14 cellular contexts compared by ENCODE assay signal in the genomic region with DNA sequence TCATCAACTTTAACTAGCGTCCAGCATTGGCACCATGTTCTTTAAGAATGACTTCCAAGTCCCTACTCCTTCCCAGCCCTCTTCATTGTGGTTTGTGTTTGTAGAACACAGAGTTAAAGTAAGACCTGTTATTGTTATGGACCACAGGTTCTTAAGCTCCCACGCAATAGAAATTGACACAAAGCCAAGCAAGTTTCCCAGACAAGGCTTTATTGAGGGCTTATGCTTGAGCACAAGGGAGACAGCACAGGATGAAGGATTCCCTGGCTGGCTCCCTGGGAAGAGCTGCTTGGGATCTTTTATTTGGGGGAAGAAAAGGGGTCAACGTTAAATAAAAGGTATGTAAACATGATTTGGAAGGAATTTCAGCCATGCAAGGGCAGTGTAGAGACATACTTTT. TPM values are rescaled to one million over a fixed set of nuclear protein-coding genes. Genes with fewer than 3 reads are reported as not detected.
DNase-seq lines count a peak whose midpoint lies in the region; ATAC-seq and TF ChIP-seq lines count a peak whose summit lies in the region.
"Had no signal": no experiment of that assay in that cellular context is flagged by ENCODE, and none has a peak within 500 bp of the region (broad histone marks: within the 10 kb centered on the region; RNA-seq: fewer than 3 reads in every experiment).

No MANE protein-coding gene starts in this region.

- H3K4me1 ChIP-seq in H9 (ENCODE audit: insufficient read depth, low read length) (peaks cover 13% of the 10 kb centered on the region; the same call in 1 of the 2 replicates), ovary (ENCODE audit: insufficient read depth) (no peaks in the 10 kb centered on the region)
- H3K4me1 ChIP-seq: A549, BE2C had no signal

- H4K91ac ChIP-seq in H9 (ENCODE audit: insufficient read length, low read depth, low read length): no peak overlapping the region

- H3K56ac ChIP-seq in H9 (ENCODE audit: insufficient read length, low read depth, low read length): no peak overlapping the region

- no peaks in the 10 kb centered on the region for H3K36me3 Mint-ChIP-seq in H9 (ENCODE audit: insufficient read depth in 1 of 3, low read depth in 3 of 3)
- H3K36me3 Mint-ChIP-seq in activated CD8-positive, alpha-beta T cell treated with anti-CD3 and anti-CD28 coated beads for 36 hours (ENCODE audit: low read depth): peaks cover 2% of the 10 kb centered on the region

- no peak for DNase-seq in H9
- DNase-seq in amniotic epithelial cell (ENCODE audit: low read depth): peak; percentile 7
- DNase-seq in kidney glomerular epithelial cell (lab: John Stamatoyannopoulos, UW): peak; percentile 4
- DNase-seq in activated CD8-positive, alpha-beta T cell treated with anti-CD3 and anti-CD28 coated beads for 36 hours: no peak
- no peak for DNase-seq in ovary
- DNase-seq: BE2C; CD4-positive, alpha-beta memory T cell; DMS79; GOT3; IMR-90 had no signal

- intact Hi-C loops in activated CD8-positive, alpha-beta T cell treated with anti-CD3 and anti-CD28 coated beads for 36 hours (cut with micrococcal nuclease): no loop called here
- intact Hi-C loops in ovary (cut with DNase I): no loop called here

- H3K14ac ChIP-seq in H9 (ENCODE audit: insufficient read depth, low read length): no peak overlapping the region

- H3K9me3 ChIP-seq in H9 (ENCODE audit: control insufficient read depth, low read depth, low read length) (no peaks in the 10 kb centered on the region), ovary (no peaks in the 10 kb centered on the region)
- H3K9me3 ChIP-seq: A549, BE2C had no signal

- no peaks in the 10 kb centered on the region for H3K79me1 ChIP-seq in H9 (ENCODE audit: insufficient read depth, low read depth, low read length, poor library complexity, severe bottlenecking)

- no peak for TF ChIP-seq CTCF in H9 (conservative IDR thresholded peaks at IDR 0.05)
- TF ChIP-seq CTCF in activated CD8-positive, alpha-beta T cell treated with anti-CD3 and anti-CD28 coated beads for 36 hours (IDR thresholded peaks at IDR 0.05): no peak
- no peak for TF ChIP-seq CTCF in ovary (IDR thresholded peaks at IDR 0.05)

- H3K4me2 ChIP-seq in H9 (ENCODE audit: insufficient read depth, insufficient read length, low read length): no peak overlapping the region
- H3K4me2 ChIP-seq: A549 had no signal

- H3K27me3 ChIP-seq in H9 (ENCODE audit: insufficient read depth, low read length) (no peaks in the 10 kb centered on the region), ovary (no peaks in the 10 kb centered on the region)
- H3K27me3 ChIP-seq: BE2C had no signal

- ATAC-seq in GM18519 (IDR thresholded peaks at IDR 0.05; ENCODE audit: low FRiP score, unreplicated experiment): no peak
- no peak for ATAC-seq in activated CD8-positive, alpha-beta T cell treated with anti-CD3 and anti-CD28 coated beads for 36 hours
- ATAC-seq: A549, GM12878 had no signal

- H3K79me2 ChIP-seq in H9 (ENCODE audit: insufficient read depth, low read length): no peaks in the 10 kb centered on the region

- POLR2A ChIA-PET in activated CD8-positive, alpha-beta T cell treated with anti-CD3 and anti-CD28 coated beads for 36 hours (lab: Charles Lee): interaction anchor here (0.9 to 2.1 kb wide), 3 partner anchors 14 to 19 kb away, joined by 3 to 4 read pairs (median 4); no protein-coding TSS in a partner anchor

- H3K36me3 ChIP-seq in ovary: no peaks in the 10 kb centered on the region
- H3K36me3 ChIP-seq: BE2C had no signal

- no peak overlapping the region for H3K18ac ChIP-seq in H9 (ENCODE audit: insufficient read length, low read depth, low read length)

- WGBS in H9 (ENCODE audit: extremely low coverage, insufficient read length, low lambda C conversion rate): no CpG with 5 or more reads among the region's 3 CpGs
- WGBS in ovary, 3 donors: 10 to 26% (median 11%) methylated on average over 3 of the region's 3 CpGs

- H2AFZ ChIP-seq in H9 (ENCODE audit: low read length): no peak overlapping the region

- H3K27ac ChIP-seq in H9 (ENCODE audit: insufficient read length, low read depth, low read length) (no peak overlapping the region), ovary (no peak overlapping the region)
- H3K27ac ChIP-seq: A549, C4-2B had no signal

- H3K23me2 ChIP-seq in H9 (ENCODE audit: insufficient read length, low read depth, low read length, poor library complexity, severe bottlenecking): no peaks in the 10 kb centered on the region

- no peak overlapping the region for H3K4ac ChIP-seq in H9 (ENCODE audit: low read depth, low read length)

- no peak overlapping the region for H3K4me3 Mint-ChIP-seq in H9
- H3K4me3 Mint-ChIP-seq in activated CD8-positive, alpha-beta T cell treated with anti-CD3 and anti-CD28 coated beads for 36 hours: no peak overlapping the region
- H3K4me3 Mint-ChIP-seq: CD4-positive, alpha-beta memory T cell had no signal

- no peak overlapping the region for H4K5ac ChIP-seq in H9 (ENCODE audit: insufficient read length, low read depth, low read length)

- no peaks in the 10 kb centered on the region; the same call in 1 of the 2 replicates for H3K27me3 Mint-ChIP-seq in H9 (ENCODE audit: low read depth)
- no peaks in the 10 kb centered on the region for H3K27me3 Mint-ChIP-seq in activated CD8-positive, alpha-beta T cell treated with anti-CD3 and anti-CD28 coated beads for 36 hours
- H3K27me3 Mint-ChIP-seq: CD4-positive, alpha-beta memory T cell had no signal

- no peak overlapping the region for H2BK20ac ChIP-seq in H9 (ENCODE audit: low read depth, low read length, poor library complexity, severe bottlenecking)

- no peak overlapping the region for H2BK5ac ChIP-seq in H9 (ENCODE audit: insufficient read length, low read length)

- no peak for TF ChIP-seq EP300 in ovary (IDR thresholded peaks at IDR 0.05)

- no peak overlapping the region for H3K23ac ChIP-seq in H9 (ENCODE audit: insufficient read length, low read depth, low read length)

- no peak overlapping the region for H3T11ph ChIP-seq in H9 (ENCODE audit: low read length)

- H2BK12ac ChIP-seq in H9 (ENCODE audit: insufficient read length, low read depth, low read length): no peak overlapping the region

- H4K20me1 ChIP-seq in H9 (ENCODE audit: control insufficient read depth, insufficient read depth, insufficient read length): no peaks in the 10 kb centered on the region

- peak overlapping the region in 2 of 3 experiments; percentile 22 to 45; a peak in 1 of 7 replicates for H3K27ac Mint-ChIP-seq in H9
- H3K27ac Mint-ChIP-seq in activated CD8-positive, alpha-beta T cell treated with anti-CD3 and anti-CD28 coated beads for 36 hours: no peak overlapping the region

- no peak overlapping the region for H2BK15ac ChIP-seq in H9 (ENCODE audit: low read depth, low read length)

- H2AK5ac ChIP-seq in H9 (ENCODE audit: insufficient read length, low read length): no peak overlapping the region

- no peaks in the 10 kb centered on the region for H3K9me3 Mint-ChIP-seq in H9
- no peaks in the 10 kb centered on the region for H3K9me3 Mint-ChIP-seq in activated CD8-positive, alpha-beta T cell treated with anti-CD3 and anti-CD28 coated beads for 36 hours
- H3K9me3 Mint-ChIP-seq: CD4-positive, alpha-beta memory T cell had no signal

- no peak overlapping the region for H3K9ac ChIP-seq in H9 (ENCODE audit: extremely low read depth, insufficient read length, low read length)

- CTCF ChIA-PET in activated CD8-positive, alpha-beta T cell treated with anti-CD3 and anti-CD28 coated beads for 36 hours (lab: Charles Lee): interaction anchor here (1.3 to 3.2 kb wide), 2 partner anchors 24 to 44 kb away, joined by 4 to 9 read pairs; a partner anchor contains a TSS

- H2BK120ac ChIP-seq in H9 (ENCODE audit: low read depth, low read length, poor library complexity, severe bottlenecking): no peak overlapping the region

- no peak for TF ChIP-seq POLR2A in ovary (IDR thresholded peaks at IDR 0.05)

- no peak overlapping the region for H3K4me3 ChIP-seq in ovary
- H3K4me3 ChIP-seq: A549, GM12878 had no signal

- H3K4me1 Mint-ChIP-seq in H9: peaks cover 46 to 60% of the 10 kb centered on the region in 2 experiments
- peaks cover 19% of the 10 kb centered on the region for H3K4me1 Mint-ChIP-seq in activated CD8-positive, alpha-beta T cell treated with anti-CD3 and anti-CD28 coated beads for 36 hours (ENCODE audit: low read depth)

- H4K8ac ChIP-seq in H9 (replicated peaks; ENCODE audit: insufficient read length, low read depth, low read length): no peak overlapping the region

RNA-seq across cellular contexts. Expression of a gene that starts 44.3 kb away (rescaled TPM):
- total RNA-seq in H9 (2021) (11.8 and 12.1 TPM in 2 replicates), ovary (1 to 10 TPM in 4 of 7 donors, under 1 TPM in 3; 0.71 to 3.6 (median 1.1) TPM)
- total RNA-seq in activated CD8-positive, alpha-beta T cell treated with anti-CD3 and anti-CD28 coated beads for 36 hours: 10 to 100 TPM; 46.3 to 47.1 TPM
- 1 to 10 TPM in 1 of 2 donors, under 1 TPM in 1; 0.90 to 3.0 TPM for polyA plus RNA-seq in ovary

Comparison
In these comparisons a context has a peak if more than half of its experiments do, and no peak if none do; other contexts are left out.
1. DNase-seq: peak in amniotic epithelial cell (single experiment) and kidney glomerular epithelial cell (single experiment); none in H9 (single experiment), activated CD8-positive, alpha-beta T cell treated with anti-CD3 and anti-CD28 coated beads for 36 hours (single experiment) and ovary (0 of 5).